In the genomic region with DNA sequence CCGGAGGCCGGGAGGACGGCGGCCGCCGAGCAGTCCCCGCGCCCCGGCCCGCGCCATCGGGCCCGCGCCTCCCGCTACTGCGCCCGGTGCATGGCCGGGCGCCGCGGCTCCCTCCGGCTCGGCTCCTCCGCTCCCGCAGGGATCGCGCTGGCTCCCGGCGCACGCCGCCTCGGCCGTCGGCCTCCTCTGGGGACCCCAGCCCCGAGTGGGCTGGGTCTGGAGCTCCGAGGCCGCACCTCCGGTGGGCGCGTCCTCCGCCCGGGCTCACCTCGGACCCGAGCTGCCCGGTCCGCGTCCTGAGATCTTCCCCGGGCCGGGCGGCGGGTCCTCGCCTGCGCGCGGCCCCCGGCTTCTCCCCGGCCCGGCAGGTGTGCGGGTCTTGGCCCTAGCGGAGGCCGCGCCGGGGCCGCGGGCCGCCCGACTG, we compare ENCODE assay signal across 9 cellular contexts. TPM values are rescaled to one million over a fixed set of nuclear protein-coding genes. Genes with fewer than 3 reads are reported as not detected.
DNase-seq lines count a peak whose midpoint lies in the region; ATAC-seq, FAIRE-seq and TF ChIP-seq lines count a peak whose summit lies in the region.
"Had no signal": no experiment of that assay in that cellular context is flagged by ENCODE, and none has a peak within 500 bp of the region (broad histone marks: within the 10 kb centered on the region; RNA-seq: fewer than 3 reads in every experiment).

No MANE protein-coding gene starts in this region.

- peaks cover 45 to 60% (median 57%) of the 10 kb centered on the region in 10 experiments for H3K4me1 ChIP-seq in BLaER1 treated with 17β-estradiol and CSF1 and Interleukin-3, amounts not matched to agents 10 nM and 100 nM
- H3K4me1 ChIP-seq in GM12878 (ENCODE audit: control insufficient read depth, insufficient read depth, low read length), result peaks cover 36% of the 10 kb centered on the region

- POLR2A ChIA-PET in GM12878 (lab: Charles Lee), result interaction anchor here (0.6 to 15.3 kb wide), 7 partner anchors 9 to 114 kb away, joined by 3 to 599 read pairs (median 4); partner anchors contain the start of gene CCDC134

- intact Hi-C loops in GM12878 (cut with micrococcal nuclease; ENCODE audit: unreplicated experiment), result no loop called here

- peak overlapping the region; percentile 24 to 73 (median 61); a peak in 17 of 22 replicates for H3K9ac ChIP-seq in BLaER1 treated with 17β-estradiol and CSF1 and Interleukin-3, amounts not matched to agents 10 nM and 100 nM
- H3K9ac ChIP-seq in GM12878 (ENCODE audit: control insufficient read depth, insufficient read depth, low read length), result peak overlapping the region; percentile 34; the same call in 1 of the 2 replicates
- H3K9ac ChIP-seq in neural cell (ENCODE audit: low read length), result peak overlapping the region; percentile 53

- no peak for FAIRE-seq in GM12878 (lab: Jason Lieb, UNC)

- no TSS peak for BruUV-seq in GM12878 (replicated peaks; lab: Mats Ljungman, UMichigan)

- H3F3A ChIP-seq in neural cell (ENCODE audit: insufficient read depth, low read length, poor library complexity, severe bottlenecking), result no peaks in the 10 kb centered on the region

- no peak for TF ChIP-seq CTCF in GM12878 (IDR thresholded peaks at IDR 0.05 in 2 of 3, conservative IDR thresholded peaks at IDR 0.05 in 1 of 3; ENCODE audit: control insufficient read depth in 2 of 3, extremely low read depth in 1 of 3, insufficient read depth in 1 of 3, low read depth in 3 of 3, low read length in 3 of 3)
- no peak for TF ChIP-seq CTCF in neural cell (IDR thresholded peaks at IDR 0.05; ENCODE audit: poor library complexity, severe bottlenecking)

- peak overlapping the region; percentile 52 to 68 (median 60) for H3K4me3 ChIP-seq in BLaER1 treated with 17β-estradiol and CSF1 and Interleukin-3, amounts not matched to agents 10 nM and 100 nM
- peak overlapping the region; percentile 54 for H3K4me3 ChIP-seq in H7 (ENCODE audit: insufficient read depth, low read depth, low read length)
- peak overlapping the region; percentile 55; the same call in 1 of the 2 replicates for H3K4me3 ChIP-seq in GM12878
- peak overlapping the region; percentile 58 for H3K4me3 ChIP-seq in neural cell (ENCODE audit: low read length)

- H3K36me3 ChIP-seq in BLaER1 treated with 17β-estradiol and CSF1 and Interleukin-3, amounts not matched to agents 10 nM and 100 nM, result no peaks in the 10 kb centered on the region
- H3K36me3 ChIP-seq in H7 (replicated peaks; ENCODE audit: control insufficient read depth, insufficient read depth, low read length), result no peaks in the 10 kb centered on the region
- H3K36me3 ChIP-seq in GM12878 (ENCODE audit: control insufficient read depth in 2 of 2, insufficient read depth in 2 of 2, low read length in 1 of 2), result no peaks in the 10 kb centered on the region
- H3K36me3 ChIP-seq in neural cell (ENCODE audit: insufficient read depth, low read length), result no peaks in the 10 kb centered on the region

- H4K20me1 ChIP-seq in BLaER1 treated with 17β-estradiol and CSF1 and Interleukin-3, amounts not matched to agents 10 nM and 100 nM, result peaks cover under 1 to 99% (median 88%) of the 10 kb centered on the region in 11 experiments; a peak in 21 of 22 replicates
- H4K20me1 ChIP-seq in GM12878 (ENCODE audit: control insufficient read depth, insufficient read depth) (peaks cover 6% of the 10 kb centered on the region; the same call in 1 of the 2 replicates), neural cell (ENCODE audit: insufficient read depth) (no peaks in the 10 kb centered on the region)

- WGBS in GM12878 (ENCODE audit: insufficient coverage, insufficient replicate concordance, low lambda C conversion rate, missing lambda C conversion rate), result 2% methylated on average over 27 of the region's 67 CpGs

- SMC1A ChIA-PET in GM12878 (lab: Charles Lee; ENCODE audit: uncharacterized antibody, unreplicated experiment), result interaction anchor here (1.5 kb wide), 1 partner anchor 26 kb away, joined by 5 read pairs; no protein-coding TSS in a partner anchor

- no peak for ATAC-seq in GM12878
- ATAC-seq in HG02678 (IDR thresholded peaks at IDR 0.05; ENCODE audit: unreplicated experiment), result no peak

- peaks cover 82 to 88% (median 84%) of the 10 kb centered on the region in 11 experiments for H3K27me3 ChIP-seq in BLaER1 treated with 17β-estradiol and CSF1 and Interleukin-3, amounts not matched to agents 10 nM and 100 nM
- H3K27me3 ChIP-seq in H7 (ENCODE audit: control insufficient read depth, insufficient read depth, low read length) (peaks cover 82% of the 10 kb centered on the region), GM12878 (replicated peaks in 1 of 2; ENCODE audit: control insufficient read depth in 2 of 2, insufficient read depth in 2 of 2, low read length in 1 of 2) (peaks cover 6 to 12% of the 10 kb centered on the region in 2 experiments; a peak in 3 of 4 replicates), neural cell (ENCODE audit: insufficient read depth, low read depth, low read length) (peaks cover 94% of the 10 kb centered on the region)

- H3K79me2 ChIP-seq in GM12878 (ENCODE audit: control insufficient read depth, insufficient read depth, low read length) (no peaks in the 10 kb centered on the region), neural cell (replicated peaks; ENCODE audit: insufficient read depth, low read length) (no peaks in the 10 kb centered on the region)

- peak overlapping the region; percentile 90 to 96 (median 94) for H3K4me2 ChIP-seq in BLaER1 treated with 17β-estradiol and CSF1 and Interleukin-3, amounts not matched to agents 10 nM and 100 nM
- peak overlapping the region; percentile 89 for H3K4me2 ChIP-seq in GM12878 (ENCODE audit: control insufficient read depth, insufficient read depth)
- H3K4me2 ChIP-seq in neural cell (ENCODE audit: low read length), result no peak overlapping the region

- no peaks in the 10 kb centered on the region for H3K9me3 ChIP-seq in BLaER1 treated with 17β-estradiol and CSF1 and Interleukin-3, amounts not matched to agents 10 nM and 100 nM (replicated peaks in 1 of 11)
- H3K9me3 ChIP-seq in GM12878 (replicated peaks; ENCODE audit: control insufficient read depth, insufficient read depth, low read length) (no peaks in the 10 kb centered on the region), neural cell (ENCODE audit: low read length) (no peaks in the 10 kb centered on the region)

- peak overlapping the region in 1 of 11 experiments; percentile 19; a peak in 2 of 22 replicates for H3K27ac ChIP-seq in BLaER1 treated with 17β-estradiol and CSF1 and Interleukin-3, amounts not matched to agents 10 nM and 100 nM
- H3K27ac ChIP-seq in GM12878 (ENCODE audit: control insufficient read depth, insufficient read depth), result no peak overlapping the region
- H3K27ac ChIP-seq in neural cell (ENCODE audit: low read length), result no peak overlapping the region

- no peaks in the 10 kb centered on the region for H3K9me2 ChIP-seq in neural cell (ENCODE audit: insufficient read depth, low read length)

- TF ChIP-seq RAD21 in GM12878 (IDR thresholded peaks at IDR 0.05; ENCODE audit: insufficient read depth, low read depth, low read length), result no peak
- TF ChIP-seq RAD21 in neural cell (conservative IDR thresholded peaks at IDR 0.05), result no peak

- CTCF ChIA-PET in GM12878 (lab: Yijun Ruan, JAX), result interaction anchor here (2.0 kb wide), 1 partner anchor 52 kb away, joined by 4 read pairs; no protein-coding TSS in a partner anchor

- in situ Hi-C loops in GM12878 (cut with MboI), result no loop called here

- no peak for TF ChIP-seq EP300 in GM12878 (IDR thresholded peaks at IDR 0.05; ENCODE audit: borderline replicate concordance in 1 of 2, control insufficient read depth in 1 of 2, low read depth in 2 of 2, low read length in 2 of 2)
- TF ChIP-seq EP300 in neural cell (conservative IDR thresholded peaks at IDR 0.05; ENCODE audit: poor library complexity, severe bottlenecking), result no peak

- RAD21 ChIA-PET in GM12878 (lab: Charles Lee; ENCODE audit: unreplicated experiment), result interaction anchor here (0.7 to 5.8 kb wide), 5 partner anchors 11 to 52 kb away, joined by 3 to 40 read pairs (median 3); partner anchors contain the start of gene TNFRSF13C

- TF ChIP-seq POLR2A in GM12878 (IDR thresholded peaks at IDR 0.05; ENCODE audit: low read depth, low read length), result no peak

- DNase-seq in H7 (peak; percentile 91), GM12878 (ENCODE audit: low read depth, low spot score) (no peak), Kasumi-1 (lab: John Stamatoyannopoulos, UW) (no peak), HPDE6-E6E7 (ENCODE audit: extremely low spot score) (no peak), EL (no peak)

- H2AFZ ChIP-seq in GM12878 (ENCODE audit: control insufficient read depth, low read depth, low read length) (peak overlapping the region; percentile 33), neural cell (ENCODE audit: low read depth, low read length) (no peak overlapping the region)

RNA-seq across cellular contexts. Expression of gene SHISA8, which starts 0.3 kb away (rescaled TPM):
- total RNA-seq in H7 (2014; rRNA removed; shearing (Covaris generic)), result 3.2 TPM in 2 replicates
- 10.3 and 11.3 TPM in 2 replicates for total RNA-seq in GM12878 (2013; cell fraction: nucleolus; rRNA removed)
- total RNA-seq in GM12878 (2014; rRNA removed) (3.6 and 6.8 TPM in 2 replicates), GM12878 (2014; rRNA removed; fragmentation: Illumina TruSeq; extraction: Trizol) (0.22 and 0.28 TPM in 2 replicates), GM12878 (2021) (8.6 and 10.1 TPM in 2 replicates)
- polyA plus RNA-seq in GM12878 (2011; ENCODE audit: low read depth), result 0.26 TPM
- polyA plus RNA-seq in GM12878 (2011; rRNA removed) (0.06 and 0.08 TPM in 2 replicates), GM12878 (2014; fragmentation: Illumina TruSeq; extraction: Trizol) (0.06 TPM in 1 of 2 replicates, not detected in the other), GM12878 (2014; fragmentation: Nextera tagmentation; extraction: Ambion mirVana) (under 1 TPM; 0.13 to 0.40 TPM), GM12878 (2014; rRNA removed) (5.9 and 6.5 TPM in 2 replicates), GM12878 (2016; fragmentation: Nextera tagmentation; extraction: Ambion mirVana) (under 1 TPM; 0.20 to 0.27 TPM), neural cell (0.62 and 2.2 TPM in 2 replicates)
- 0.03 and 0.33 TPM in 2 replicates for polyA plus RNA-seq in GM12878 (2011; cell fraction: cytosol; rRNA removed)
- 2.4 and 3.6 TPM in 2 replicates for polyA plus RNA-seq in GM12878 (2011; cell fraction: nucleus; rRNA removed)
- polyA plus RNA-seq in GM12878 (2012), result 3.6 and 5.2 TPM in 2 replicates
- not detected in 2 replicates for polyA minus RNA-seq in GM12878 (2011; rRNA and poly(A)+ RNA removed)
- polyA minus RNA-seq in GM12878 (2011; cell fraction: cytosol; rRNA and poly(A)+ RNA removed), result not detected in 2 replicates
- polyA minus RNA-seq in GM12878 (2011; cell fraction: nucleus; rRNA and poly(A)+ RNA removed), result 0.29 TPM in 1 of 2 replicates, not detected in the other
- polyA minus RNA-seq in neural cell, result 0.69 and 2.2 TPM in 2 replicates
- total RNA-seq: RPMI7951 had no signal

RNA-seq across cellular contexts. Expression of gene TNFRSF13C, which starts 12.0 kb away (rescaled TPM):
- 1.1 and 1.2 TPM in 2 replicates for total RNA-seq in H7 (2014; rRNA removed; shearing (Covaris generic))
- total RNA-seq in GM12878 (2013; cell fraction: nucleolus; rRNA removed), result 79.9 and 82.3 TPM in 2 replicates
- 35.9 and 37.6 TPM in 2 replicates for total RNA-seq in GM12878 (2014; rRNA removed)
- 22.3 and 23.2 TPM in 2 replicates for total RNA-seq in GM12878 (2014; rRNA removed; fragmentation: Illumina TruSeq; extraction: Trizol)
- total RNA-seq in GM12878 (2021), result 90.1 and 91.4 TPM in 2 replicates
- polyA plus RNA-seq in GM12878 (2011; ENCODE audit: low read depth), result 30.0 TPM
- 9.7 and 16.4 TPM in 2 replicates for polyA plus RNA-seq in GM12878 (2011; rRNA removed)
- 18.3 and 19.9 TPM in 2 replicates for polyA plus RNA-seq in GM12878 (2011; cell fraction: cytosol; rRNA removed)
- polyA plus RNA-seq in GM12878 (2011; cell fraction: nucleus; rRNA removed), result 43.6 and 44.2 TPM in 2 replicates
- polyA plus RNA-seq in GM12878 (2012), result 50.9 and 59.0 TPM in 2 replicates
- polyA plus RNA-seq in GM12878 (2014; fragmentation: Illumina TruSeq; extraction: Trizol), result 20.6 and 26.9 TPM in 2 replicates
- 1 to 10 TPM; 6.9 to 9.6 TPM for polyA plus RNA-seq in GM12878 (2014; fragmentation: Nextera tagmentation; extraction: Ambion mirVana)
- 42.3 and 43.0 TPM in 2 replicates for polyA plus RNA-seq in GM12878 (2014; rRNA removed)
- 10 to 100 TPM; 26.6 to 30.4 TPM for polyA plus RNA-seq in GM12878 (2016; fragmentation: Nextera tagmentation; extraction: Ambion mirVana)
- polyA minus RNA-seq in GM12878 (2011; rRNA and poly(A)+ RNA removed), result 24.8 and 41.5 TPM in 2 replicates
- polyA minus RNA-seq in GM12878 (2011; cell fraction: cytosol; rRNA and poly(A)+ RNA removed), result 20.1 and 23.4 TPM in 2 replicates
- 12.0 and 20.7 TPM in 2 replicates for polyA minus RNA-seq in GM12878 (2011; cell fraction: nucleus; rRNA and poly(A)+ RNA removed)
- polyA plus RNA-seq in neural cell, result 0.12 and 0.34 TPM in 2 replicates
- 0.23 and 0.24 TPM in 2 replicates for polyA minus RNA-seq in neural cell
- total RNA-seq: RPMI7951 had no signal

RNA-seq across cellular contexts. Expression of gene CENPM, which starts 32.3 kb away (rescaled TPM):
- 56.7 and 66.3 TPM in 2 replicates for total RNA-seq in H7 (2014; rRNA removed; shearing (Covaris generic))
- total RNA-seq in GM12878 (2013; cell fraction: nucleolus; rRNA removed), result 125 and 139 TPM in 2 replicates
- total RNA-seq in GM12878 (2014; rRNA removed), result 145 and 158 TPM in 2 replicates
- 45.3 and 53.0 TPM in 2 replicates for total RNA-seq in GM12878 (2014; rRNA removed; fragmentation: Illumina TruSeq; extraction: Trizol)
- 81.6 and 84.4 TPM in 2 replicates for total RNA-seq in GM12878 (2021)
- 21.9 TPM for polyA plus RNA-seq in GM12878 (2011; ENCODE audit: low read depth)
- polyA plus RNA-seq in GM12878 (2011; rRNA removed), result 26.6 and 67.9 TPM in 2 replicates
- 113 and 161 TPM in 2 replicates for polyA plus RNA-seq in GM12878 (2011; cell fraction: cytosol; rRNA removed)
- 245 and 256 TPM in 2 replicates for polyA plus RNA-seq in GM12878 (2011; cell fraction: nucleus; rRNA removed)
- 42.1 and 48.8 TPM in 2 replicates for polyA plus RNA-seq in GM12878 (2012)
- 9.8 and 38.9 TPM in 2 replicates for polyA plus RNA-seq in GM12878 (2014; fragmentation: Illumina TruSeq; extraction: Trizol)
- polyA plus RNA-seq in GM12878 (2014; fragmentation: Nextera tagmentation; extraction: Ambion mirVana), result 10 to 100 TPM; 36.7 to 62.3 TPM
- 126 and 148 TPM in 2 replicates for polyA plus RNA-seq in GM12878 (2014; rRNA removed)
- polyA plus RNA-seq in GM12878 (2016; fragmentation: Nextera tagmentation; extraction: Ambion mirVana), result 100 to 1,000 TPM; 177 to 212 TPM
- polyA minus RNA-seq in GM12878 (2011; rRNA and poly(A)+ RNA removed), result 70.4 and 125 TPM in 2 replicates
- polyA minus RNA-seq in GM12878 (2011; cell fraction: cytosol; rRNA and poly(A)+ RNA removed), result 28.6 and 42.6 TPM in 2 replicates
- 82.8 and 123 TPM in 2 replicates for polyA minus RNA-seq in GM12878 (2011; cell fraction: nucleus; rRNA and poly(A)+ RNA removed)
- polyA plus RNA-seq in neural cell, result 1.7 and 2.1 TPM in 2 replicates
- polyA minus RNA-seq in neural cell, result 0.93 and 1.9 TPM in 2 replicates

RNA-seq across cellular contexts. Expression of gene SEPTIN3, which starts 54.6 kb away (rescaled TPM):
- 8.1 and 11.0 TPM in 2 replicates for total RNA-seq in H7 (2014; rRNA removed; shearing (Covaris generic))
- 1.1 and 1.5 TPM in 2 replicates for total RNA-seq in GM12878 (2013; cell fraction: nucleolus; rRNA removed)
- total RNA-seq in GM12878 (2014; rRNA removed) (1.1 and 1.5 TPM in 2 replicates), GM12878 (2014; rRNA removed; fragmentation: Illumina TruSeq; extraction: Trizol) (1.3 and 1.4 TPM in 2 replicates), GM12878 (2021) (1.7 and 1.9 TPM in 2 replicates)
- polyA plus RNA-seq in GM12878 (2011; ENCODE audit: low read depth), result 0.22 TPM
- polyA plus RNA-seq in GM12878 (2011; rRNA removed) (0.43 and 0.52 TPM in 2 replicates), GM12878 (2014; fragmentation: Illumina TruSeq; extraction: Trizol) (3.1 TPM in 2 replicates), GM12878 (2014; fragmentation: Nextera tagmentation; extraction: Ambion mirVana) (under 1 TPM; 0.39 to 0.60 TPM), GM12878 (2014; rRNA removed) (1.5 and 1.8 TPM in 2 replicates), GM12878 (2016; fragmentation: Nextera tagmentation; extraction: Ambion mirVana) (under 1 TPM; 0.05 to 0.15 TPM), neural cell (167 and 177 TPM in 2 replicates)
- 0.28 and 0.31 TPM in 2 replicates for polyA plus RNA-seq in GM12878 (2011; cell fraction: cytosol; rRNA removed)
- 0.59 and 0.82 TPM in 2 replicates for polyA plus RNA-seq in GM12878 (2011; cell fraction: nucleus; rRNA removed)
- 0.49 and 1.3 TPM in 2 replicates for polyA plus RNA-seq in GM12878 (2012)
- 0.52 and 0.73 TPM in 2 replicates for polyA minus RNA-seq in GM12878 (2011; rRNA and poly(A)+ RNA removed)
- not detected in 2 replicates for polyA minus RNA-seq in GM12878 (2011; cell fraction: cytosol; rRNA and poly(A)+ RNA removed)
- 0.19 and 0.36 TPM in 2 replicates for polyA minus RNA-seq in GM12878 (2011; cell fraction: nucleus; rRNA and poly(A)+ RNA removed)
- 274 and 313 TPM in 2 replicates for polyA minus RNA-seq in neural cell

Comparison
In these comparisons a context has a peak if more than half of its experiments do, and no peak if none do; other contexts are left out.
1. RNA of gene TNFRSF13C, which starts 12.0 kb away (total RNA-seq): 22.3 to 91.4 TPM in GM12878; 1.1 to 1.2 TPM in H7; every median in the first group is over 10 times any median in the second.
2. Peak in every context shown above with its lines, with median percentiles within 50 percentile points of each other: H3K4me3 ChIP-seq and H3K9ac ChIP-seq.